In genomic region chr6:109188115-109188411, GRCh38 we compare ENCODE assay signal across 1 cellular context.
TF ChIP-seq lines count a peak whose summit lies in the region.

No MANE protein-coding gene starts in this region.

TF ChIP-seq in SK-N-SH, 30 proteins besides CTCF, POLR2A, EP300 and RAD21 (continued from another document):
- TF ChIP-seq REST (IDR thresholded peaks at IDR 0.05; ENCODE audit: low read depth, low read length) = no peak
- TF ChIP-seq SMC3 (IDR thresholded peaks at IDR 0.05; ENCODE audit: low read depth, low read length) = no peak
- no peak for TF ChIP-seq YY1 (IDR thresholded peaks at IDR 0.05; ENCODE audit: low read depth)
- TF ChIP-seq TAF1 (IDR thresholded peaks at IDR 0.05; ENCODE audit: borderline replicate concordance, low read depth, low read length) = no peak
- no peak for TF ChIP-seq MXI1 (IDR thresholded peaks at IDR 0.05; ENCODE audit: low read depth, low read length)
- TF ChIP-seq TEAD4 (IDR thresholded peaks at IDR 0.05; ENCODE audit: borderline replicate concordance, insufficient read depth) = no peak
- no peak for TF ChIP-seq TCF12 (IDR thresholded peaks at IDR 0.05)
- no peak for TF ChIP-seq EZH2phosphoT487 (IDR thresholded peaks at IDR 0.05; ENCODE audit: borderline replicate concordance, low read depth)
- no peak for TF ChIP-seq IRF3 (IDR thresholded peaks at IDR 0.05; ENCODE audit: low read depth, low read length)
- no peak for TF ChIP-seq ZBTB33 (IDR thresholded peaks at IDR 0.05; ENCODE audit: borderline replicate concordance, low read depth)
- no peak for TF ChIP-seq RFX5 (IDR thresholded peaks at IDR 0.05; ENCODE audit: low read length)
- TF ChIP-seq RXRA (IDR thresholded peaks at IDR 0.05; ENCODE audit: borderline replicate concordance, low read depth) = no peak
